8 cellular contexts compared by ENCODE assay signal in the genomic region with DNA sequence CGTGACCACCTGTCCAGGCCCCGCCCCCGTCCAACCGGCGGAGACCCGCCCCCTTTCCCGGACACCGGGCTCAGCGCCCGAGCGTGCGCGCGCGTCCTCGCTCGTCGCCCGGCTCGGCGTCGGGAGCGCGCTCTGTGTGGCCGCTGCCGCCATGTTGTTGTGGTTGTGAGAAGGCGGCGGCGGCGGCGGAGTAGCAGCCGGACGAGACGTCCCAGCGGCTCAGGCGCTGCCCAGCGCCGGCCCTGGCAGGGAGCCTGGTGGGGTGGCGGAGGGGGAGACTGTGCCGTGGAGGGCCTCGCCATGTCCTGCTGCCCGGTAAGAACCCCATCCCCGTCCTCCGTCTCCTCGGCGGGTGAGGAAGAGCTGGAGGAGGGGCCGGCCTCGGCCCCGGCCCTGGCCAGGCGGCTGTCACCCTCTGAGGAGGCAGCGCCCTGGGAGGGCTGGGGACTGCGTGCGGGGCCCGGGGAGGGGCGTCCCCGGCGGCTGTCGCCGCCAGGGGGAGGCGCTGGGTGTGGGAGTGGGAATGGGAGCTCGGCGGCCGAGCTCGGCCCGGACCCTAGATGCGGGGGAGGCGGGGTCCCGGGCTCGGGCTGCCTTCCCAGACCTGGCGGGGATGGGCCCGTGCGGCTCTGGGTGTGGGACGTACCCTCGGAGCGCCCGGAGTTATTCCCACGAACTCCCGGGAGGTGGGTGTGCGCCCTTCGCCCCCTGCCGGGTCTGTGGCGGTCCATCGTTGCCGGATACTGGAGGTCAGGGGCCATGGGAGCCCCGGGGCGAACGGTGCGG. TPM values are rescaled to one million over a fixed set of nuclear protein-coding genes. Genes with fewer than 3 reads are reported as not detected.
DNase-seq lines count a peak whose midpoint lies in the region; ATAC-seq and TF ChIP-seq lines count a peak whose summit lies in the region.

Gene MTMR3 (plus strand): TSS at position 130 of the 786 bp plus-strand sequence. CDS start 87,886 bp downstream, outside the sequence.

- peak within 1 kb of the TSS; percentile 40 for H3K4me3 Mint-ChIP-seq in nephron progenitor cell
- peak within 1 kb of the TSS; percentile 91 for H3K4me3 Mint-ChIP-seq in stimulated activated naive CD8-positive, alpha-beta T cell treated with anti-CD3 and anti-CD28 coated beads, Interleukin-15, Interleukin-2, amounts not matched to agents 100 ng/mL and 50 ng/mL, for 24 hours

- peak within 1 kb of the TSS; percentile 76 for H2AFZ ChIP-seq in KMS-11 (ENCODE audit: low read depth)

- H3K27ac ChIP-seq in KMS-11 (peak within 1 kb of the TSS; percentile 75), RWPE2 (ENCODE audit: poor library complexity, severe bottlenecking) (peak within 1 kb of the TSS; percentile 63)

- no peaks in the 10 kb centered on the region for H3K27me3 Mint-ChIP-seq in nephron progenitor cell (ENCODE audit: low read depth, poor library complexity)
- no peaks in the 10 kb centered on the region for H3K27me3 Mint-ChIP-seq in stimulated activated naive CD8-positive, alpha-beta T cell treated with anti-CD3 and anti-CD28 coated beads, Interleukin-15, Interleukin-2, amounts not matched to agents 100 ng/mL and 50 ng/mL, for 24 hours

- H3K4me2 ChIP-seq in KMS-11, result peak within 1 kb of the TSS; percentile 79

- peaks cover 4% of the 10 kb centered on the region for H3K36me3 Mint-ChIP-seq in nephron progenitor cell (ENCODE audit: low read depth)
- H3K36me3 Mint-ChIP-seq in stimulated activated naive CD8-positive, alpha-beta T cell treated with anti-CD3 and anti-CD28 coated beads, Interleukin-15, Interleukin-2, amounts not matched to agents 100 ng/mL and 50 ng/mL, for 24 hours (ENCODE audit: low read depth), result no peaks in the 10 kb centered on the region

- H3K79me2 ChIP-seq in KMS-11 (ENCODE audit: insufficient read depth, low read depth), result peaks cover 43% of the 10 kb centered on the region; the same call in 1 of the 2 replicates

- H3K36me3 ChIP-seq in KMS-11 (ENCODE audit: insufficient read depth) (no peaks in the 10 kb centered on the region), RWPE2 (ENCODE audit: low read depth) (no peaks in the 10 kb centered on the region)

- peak; percentile 32; the same call in 1 of the 2 replicates for TF ChIP-seq CTCF in KMS-11 (conservative IDR thresholded peaks at IDR 0.05; ENCODE audit: low read depth, low read length)
- TF ChIP-seq CTCF in RWPE2 (IDR thresholded peaks at IDR 0.05; ENCODE audit: poor library complexity, severe bottlenecking), result peak; percentile 40
- TF ChIP-seq CTCF in fibroblast of the aortic adventitia (IDR thresholded peaks at IDR 0.05; ENCODE audit: insufficient read depth, low read length), result peak; percentile 27
- peak; percentile 47 for TF ChIP-seq CTCF in nephron progenitor cell (IDR thresholded peaks at IDR 0.05)

- H3K4me1 ChIP-seq in KMS-11 (ENCODE audit: low read depth, poor library complexity, severe bottlenecking) (peaks cover 11% of the 10 kb centered on the region), RWPE2 (ENCODE audit: insufficient read depth, poor library complexity, severe bottlenecking) (peaks cover 2% of the 10 kb centered on the region)

- peak; percentile 78 for ATAC-seq in GM21528 (IDR thresholded peaks at IDR 0.05; ENCODE audit: low FRiP score, unreplicated experiment)
- ATAC-seq in RWPE2 (ENCODE audit: low read depth), result peak; percentile 80

- H3K9ac ChIP-seq in KMS-11, result peak within 1 kb of the TSS; percentile 84

- no peaks in the 10 kb centered on the region for H3K27me3 ChIP-seq in KMS-11 (ENCODE audit: insufficient read depth, low read depth)
- no peaks in the 10 kb centered on the region for H3K27me3 ChIP-seq in RWPE2 (ENCODE audit: insufficient read depth, poor library complexity, severe bottlenecking)

- no peaks in the 10 kb centered on the region for H4K20me1 ChIP-seq in KMS-11 (ENCODE audit: insufficient read depth)

- peaks cover 10% of the 10 kb centered on the region for H3K4me1 Mint-ChIP-seq in nephron progenitor cell
- peaks cover 9% of the 10 kb centered on the region for H3K4me1 Mint-ChIP-seq in stimulated activated naive CD8-positive, alpha-beta T cell treated with anti-CD3 and anti-CD28 coated beads, Interleukin-15, Interleukin-2, amounts not matched to agents 100 ng/mL and 50 ng/mL, for 24 hours (ENCODE audit: low read depth)

- peak within 1 kb of the TSS; percentile 83 for H3K27ac Mint-ChIP-seq in nephron progenitor cell
- peak within 1 kb of the TSS; percentile 81 for H3K27ac Mint-ChIP-seq in stimulated activated naive CD8-positive, alpha-beta T cell treated with anti-CD3 and anti-CD28 coated beads, Interleukin-15, Interleukin-2, amounts not matched to agents 100 ng/mL and 50 ng/mL, for 24 hours

- H3K4me3 ChIP-seq in KMS-11 (IDR thresholded peaks at IDR 0.05; ENCODE audit: insufficient read depth, low read depth, low read length) (no peak within 1 kb of the TSS), RWPE2 (ENCODE audit: severe bottlenecking) (peak within 1 kb of the TSS; percentile 99), fibroblast of the aortic adventitia (ENCODE audit: low read depth, low read length) (peak within 1 kb of the TSS; percentile 89)

- peaks cover 3% of the 10 kb centered on the region for H3K9me3 Mint-ChIP-seq in nephron progenitor cell
- no peaks in the 10 kb centered on the region for H3K9me3 Mint-ChIP-seq in stimulated activated naive CD8-positive, alpha-beta T cell treated with anti-CD3 and anti-CD28 coated beads, Interleukin-15, Interleukin-2, amounts not matched to agents 100 ng/mL and 50 ng/mL, for 24 hours

- no peaks in the 10 kb centered on the region for H3K9me3 ChIP-seq in RWPE2 (ENCODE audit: severe bottlenecking)

- DNase-seq in DMS 273 (lab: John Stamatoyannopoulos, UW; ENCODE audit: unreplicated experiment), result peak; percentile 94
- peak; percentile 89 for DNase-seq in RWPE2 (ENCODE audit: low spot score)
- DNase-seq in activated effector memory CD4-positive, alpha-beta T cell treated with Interleukin-2 at 50 U/mL for 16 hours, result peak; percentile 89
- peak; percentile 81 for DNase-seq in fibroblast of the aortic adventitia (ENCODE audit: low read depth)
- DNase-seq in nephron progenitor cell, result peak; percentile 98

RNA-seq across cellular contexts. Expression of gene MTMR3, which starts in this region (rescaled TPM):
- 26.9 and 29.8 TPM in 2 replicates for total RNA-seq in fibroblast of the aortic adventitia (ENCODE audit: low replicate concordance)
